In genomic region chr3:192570315-192570714, GRCh38 we compare ENCODE assay signal across 16 cellular contexts.
"Had no signal": no experiment of that assay in that cellular context is flagged by ENCODE, and none has a peak within 500 bp of the region (broad histone marks: within the 10 kb centered on the region; RNA-seq: fewer than 3 reads in every experiment).

No MANE protein-coding gene starts in this region.

- H3K27ac ChIP-seq: hepatocyte, vagina had no signal

- DNase-seq: activated CD4-positive, alpha-beta T cell treated with anti-CD3 and anti-CD28 coated beads for 36 hours; activated CD4-positive, alpha-beta T cell treated with anti-CD3 and anti-CD28 coated beads, Interleukin-2, amount 50 U/mL, for 48 hours; activated gamma-delta T cell; effector CD8-positive, alpha-beta T cell; left cardiac atrium; nephron progenitor cell; stimulated activated CD4-positive, alpha-beta T cell treated with anti-CD3 and anti-CD28 coated beads, Interleukin-15, amount 100 ng/mL, for 24 hours; stimulated activated CD4-positive, alpha-beta T cell treated with anti-CD3 and anti-CD28 coated beads, Interleukin-2, amount 100 ng/mL, for 48 hours; stimulated activated naive CD8-positive, alpha-beta T cell treated with anti-CD3 and anti-CD28 coated beads, Interleukin-15, amount 100 ng/mL, for 72 hours; trophoblast cell had no signal

- H3K4me1 ChIP-seq: ascending aorta, vagina had no signal

- H3K4me3 ChIP-seq: hepatocyte had no signal

- H3K9me3 ChIP-seq: ascending aorta, esophagus muscularis mucosa, vagina had no signal

- H3K27me3 ChIP-seq: ascending aorta, esophagus muscularis mucosa, hepatocyte, vagina had no signal

- FAIRE-seq: bronchial epithelial cell had no signal

- H3K36me3 ChIP-seq: ascending aorta, esophagus muscularis mucosa, vagina had no signal

- ATAC-seq: activated CD4-positive, alpha-beta T cell treated with anti-CD3 and anti-CD28 coated beads for 36 hours; stimulated activated naive CD8-positive, alpha-beta T cell treated with anti-CD3 and anti-CD28 coated beads, Interleukin-15, amount 100 ng/mL, for 72 hours; WTC11 had no signal
